In the genomic region with DNA sequence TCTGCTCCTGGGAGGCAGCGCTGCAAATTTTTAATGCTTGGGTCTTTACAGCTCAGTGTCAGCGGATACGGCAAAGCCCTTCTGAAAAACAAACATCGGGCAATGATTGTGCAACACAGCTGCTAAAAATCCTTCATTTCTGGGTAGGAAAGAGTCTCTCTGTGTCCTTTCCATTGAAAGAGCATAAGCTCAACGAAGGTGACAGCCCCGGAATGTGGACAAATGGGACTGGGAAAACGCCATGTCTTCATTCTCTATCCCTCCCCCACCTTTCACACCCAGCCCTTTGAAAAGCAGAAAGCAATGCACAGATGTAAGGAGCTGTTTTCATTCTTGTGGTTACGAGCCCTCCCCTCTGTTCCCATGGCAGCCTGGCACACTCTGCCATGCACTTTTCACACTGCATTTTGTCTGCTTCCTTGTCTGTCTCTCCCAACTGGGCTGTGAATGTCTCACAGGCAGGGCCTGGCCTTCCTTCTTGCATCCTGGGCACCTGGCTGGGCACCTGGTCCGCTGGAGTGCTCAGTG, we compare ENCODE assay signal across 10 cellular contexts. TPM values are rescaled to one million over a fixed set of nuclear protein-coding genes. Genes with fewer than 3 reads are reported as not detected.
A peak's percentile ranks its signal among the peaks of the same experiment; 100 is the strongest.
DNase-seq lines count a peak whose midpoint lies in the region; ATAC-seq and TF ChIP-seq lines count a peak whose summit lies in the region.
"Had no signal": no experiment of that assay in that cellular context is flagged by ENCODE, and none has a peak within 500 bp of the region (broad histone marks: within the 10 kb centered on the region; RNA-seq: fewer than 3 reads in every experiment).

No MANE protein-coding gene starts in this region.

- DNase-seq in DMS79 (lab: John Stamatoyannopoulos, UW): peak; percentile 81
- peak; percentile 83 for DNase-seq in NCI-H2029 treated with DMSO at 0.1 percent for 48 hours (lab: John Stamatoyannopoulos, UW)
- peak; percentile 49 for DNase-seq in brain microvascular endothelial cell
- no peak for DNase-seq in nephron progenitor cell
- no peak for DNase-seq in T1000 (lab: John Stamatoyannopoulos, UW)
- no peak for DNase-seq in cardiac septum (ENCODE audit: low spot score)

- peaks cover 39% of the 10 kb centered on the region for H3K4me1 Mint-ChIP-seq in nephron progenitor cell
- H3K4me1 Mint-ChIP-seq: stimulated activated memory B cell treated with anti-CD40 and anti-IgM and Interleukin-4, amounts not matched to agents 10 μg/mL and 1 μg/mL and 100 μg/mL, for 72 hours had no signal

- H3K4me3 Mint-ChIP-seq in nephron progenitor cell: peak overlapping the region; percentile 12
- H3K4me3 Mint-ChIP-seq: stimulated activated memory B cell treated with anti-CD40 and anti-IgM and Interleukin-4, amounts not matched to agents 10 μg/mL and 1 μg/mL and 100 μg/mL, for 72 hours had no signal

- no peaks in the 10 kb centered on the region for H3K36me3 ChIP-seq in brain microvascular endothelial cell (replicated peaks)

- H3K36me3 Mint-ChIP-seq in nephron progenitor cell (ENCODE audit: low read depth): peaks cover 4% of the 10 kb centered on the region
- H3K36me3 Mint-ChIP-seq: stimulated activated memory B cell treated with anti-CD40 and anti-IgM and Interleukin-4, amounts not matched to agents 10 μg/mL and 1 μg/mL and 100 μg/mL, for 72 hours had no signal

- H3K4me3 ChIP-seq in brain microvascular endothelial cell (ENCODE audit: low read depth, low read length): peak overlapping the region; percentile 1

- no peak for ATAC-seq in HG03159 (IDR thresholded peaks at IDR 0.05; ENCODE audit: unreplicated experiment)
- ATAC-seq in HG02571 (IDR thresholded peaks at IDR 0.05; ENCODE audit: unreplicated experiment): no peak
- ATAC-seq: stimulated activated memory B cell treated with anti-CD40 and anti-IgM and Interleukin-4, amounts not matched to agents 10 μg/mL and 1 μg/mL and 100 μg/mL, for 72 hours had no signal

- intact Hi-C loops in cardiac septum (cut with DNase I): no loop called here

- no peak for TF ChIP-seq CTCF in brain microvascular endothelial cell (IDR thresholded peaks at IDR 0.05; ENCODE audit: low read depth, low read length, missing control alignments)
- no peak for TF ChIP-seq CTCF in nephron progenitor cell (IDR thresholded peaks at IDR 0.05)

- in situ Hi-C loops in brain microvascular endothelial cell (cut with HindIII; ENCODE audit: low pct_ligation_motif_present, low sequenced_read_pairs): no loop called here

- H3K27me3 Mint-ChIP-seq in nephron progenitor cell (ENCODE audit: low read depth, poor library complexity): peaks cover 6% of the 10 kb centered on the region

- no peak overlapping the region for H3K27ac ChIP-seq in brain microvascular endothelial cell
- H3K27ac ChIP-seq: VCaP had no signal

- no peaks in the 10 kb centered on the region for H3K27me3 ChIP-seq in brain microvascular endothelial cell (replicated peaks)

- peak overlapping the region; percentile 22 for H3K27ac Mint-ChIP-seq in nephron progenitor cell
- H3K27ac Mint-ChIP-seq: stimulated activated memory B cell treated with anti-CD40 and anti-IgM and Interleukin-4, amounts not matched to agents 10 μg/mL and 1 μg/mL and 100 μg/mL, for 72 hours had no signal

- H3K9me3 Mint-ChIP-seq in nephron progenitor cell: no peaks in the 10 kb centered on the region
- H3K9me3 Mint-ChIP-seq: stimulated activated memory B cell treated with anti-CD40 and anti-IgM and Interleukin-4, amounts not matched to agents 10 μg/mL and 1 μg/mL and 100 μg/mL, for 72 hours had no signal

RNA-seq across cellular contexts. Expression of a gene that starts 16.1 kb away (rescaled TPM):
- 6.9 TPM for total RNA-seq in cardiac septum

Comparison
In these comparisons a context has a peak if more than half of its experiments do, and no peak if none do; other contexts are left out.
1. DNase-seq: peak in DMS79 (single experiment), NCI-H2029 treated with DMSO at 0.1 percent for 48 hours (single experiment) and brain microvascular endothelial cell (single experiment); none in nephron progenitor cell (single experiment), T1000 (single experiment) and cardiac septum (single experiment).